In the genomic region with DNA sequence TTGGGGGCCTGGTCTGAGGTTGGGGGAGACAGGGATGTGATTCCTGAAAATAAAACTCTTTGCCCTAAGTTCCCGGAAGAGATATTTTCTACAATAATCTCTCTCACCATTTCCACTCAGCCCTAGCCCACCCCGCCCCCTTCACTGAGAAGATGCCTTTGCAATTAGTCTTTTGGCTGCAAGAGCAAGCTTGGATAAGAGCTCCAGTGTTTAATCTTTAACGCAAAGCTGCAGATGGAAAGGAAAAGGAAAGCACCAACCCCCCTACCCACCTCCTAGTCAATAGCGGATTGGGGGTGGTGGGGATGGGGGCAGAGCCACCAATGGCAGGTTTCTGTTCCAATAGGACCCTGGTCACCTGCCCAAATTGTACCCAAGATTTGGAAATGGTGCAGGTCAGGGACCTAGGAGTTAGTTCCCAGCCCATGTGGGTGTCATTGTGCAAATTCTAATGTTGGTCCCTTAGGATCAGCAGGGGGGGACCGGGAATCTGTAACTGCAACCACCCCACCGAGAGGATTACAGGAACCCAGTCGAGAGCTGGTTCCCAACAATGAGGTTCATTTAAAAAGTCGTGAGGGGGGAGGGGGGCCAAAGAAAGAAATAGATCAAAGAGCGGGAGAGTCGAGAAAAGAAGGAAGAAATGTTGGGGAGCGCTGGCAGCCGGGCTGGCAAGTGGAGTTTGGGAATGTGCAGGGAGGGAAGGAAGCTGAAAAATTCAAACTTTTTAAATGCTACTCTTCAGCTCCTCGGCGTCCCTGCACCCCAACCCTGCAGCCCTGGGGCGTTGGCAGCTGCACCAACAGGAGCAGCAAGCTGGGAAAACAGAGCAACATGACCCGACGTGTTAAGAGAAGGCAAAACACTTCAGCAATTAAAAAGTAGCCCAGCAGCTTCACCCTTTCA, we compare ENCODE assay signal across 8 cellular contexts. TPM values are rescaled to one million over a fixed set of nuclear protein-coding genes. Genes with fewer than 3 reads are reported as not detected.
DNase-seq lines count a peak whose midpoint lies in the region; ATAC-seq, FAIRE-seq and TF ChIP-seq lines count a peak whose summit lies in the region.

No MANE protein-coding gene starts in this region.

- ATAC-seq in HG02678 (IDR thresholded peaks at IDR 0.05; ENCODE audit: unreplicated experiment): no peak

- FAIRE-seq in urothelium cell line (lab: Jason Lieb, UNC): no peak

- peak; percentile 40 for DNase-seq in activated T-cell treated with anti-CD3 and anti-CD28 coated beads, Interleukin-2, amount 50 U/mL, for 1 hour
- DNase-seq in activated T-cell treated with anti-CD3 and anti-CD28 coated beads for 4 hours: no peak
- peak; percentile 50 for DNase-seq in fibroblast of villous mesenchyme (ENCODE audit: low read depth)
- peak; percentile 34 for DNase-seq in pons (ENCODE audit: low spot score)
- DNase-seq in urothelium cell line (ENCODE audit: low spot score): no peak
- DNase-seq in KG1 (lab: John Stamatoyannopoulos, UW): no peak

- H3K4me3 ChIP-seq in WI38 (ENCODE audit: low read depth, low read length) (peak overlapping the region; percentile 100), fibroblast of villous mesenchyme (ENCODE audit: low read depth, low read length) (peak overlapping the region; percentile 77)

- TF ChIP-seq CTCF in WI38 (IDR thresholded peaks at IDR 0.05; ENCODE audit: low read depth, low read length) (no peak), fibroblast of villous mesenchyme (IDR thresholded peaks at IDR 0.05; ENCODE audit: insufficient read depth, low read depth, low read length) (no peak)

RNA-seq across cellular contexts. Expression of a gene that starts 1.5 kb away (rescaled TPM):
- 24.2 and 44.5 TPM in 2 replicates for total RNA-seq in fibroblast of villous mesenchyme

Comparison
In these comparisons a context has a peak if more than half of its experiments do, and no peak if none do; other contexts are left out.
1. DNase-seq: peak in activated T-cell treated with anti-CD3 and anti-CD28 coated beads, Interleukin-2, amount 50 U/mL, for 1 hour (single experiment), fibroblast of villous mesenchyme (single experiment) and pons (single experiment); none in activated T-cell treated with anti-CD3 and anti-CD28 coated beads for 4 hours (single experiment), urothelium cell line (single experiment) and KG1 (single experiment).